ENCODE assay signal across 33 cellular contexts in genomic region chr15:68541743-68542142, GRCh38. TPM values are rescaled to one million over a fixed set of nuclear protein-coding genes. Genes with fewer than 3 reads are reported as not detected.
"Had no signal": no experiment of that assay in that cellular context is flagged by ENCODE, and none has a peak within 500 bp of the region (broad histone marks: within the 10 kb centered on the region; RNA-seq: fewer than 3 reads in every experiment).

No MANE protein-coding gene starts in this region.

- H3K36me3 Mint-ChIP-seq: brain had no signal

- H3K36me3 ChIP-seq: adrenal gland, MG63, Peyer's patch had no signal

- DNase-seq: activated B cell treated with CpG ODN at 0.5 μM for 24 hours; activated CD4-positive, alpha-beta T cell treated with anti-CD3 and anti-CD28 coated beads, Interleukin-2, amount 10 ng/mL, durations not matched to agents 7 days and 5 days; activated CD4-positive, alpha-beta T cell treated with anti-CD3 and anti-CD28 coated beads, Interleukin-2, amount 50 U/mL, for 48 hours; activated CD8-positive, alpha-beta T cell treated with anti-CD3 and anti-CD28 coated beads, Interleukin-2, amount 10 ng/mL, durations not matched to agents 7 days and 5 days; activated gamma-delta T cell treated with Interleukin-2 at 50 U/mL for 16 hours; activated naive CD4-positive, alpha-beta T cell treated with anti-CD3 and anti-CD28 coated beads for 36 hours; activated T-cell treated with anti-CD3 and anti-CD28 coated beads, Interleukin-2, amount 50 U/mL, for 24 hours; adrenal gland; central memory CD4-positive, alpha-beta T cell; Kasumi-1; KG1; MG63; NCI-H1048; NCI-H1105 treated with DMSO at 0.1 percent for 48 hours; NCI-H1436; NCI-H1694 treated with DMSO at 0.1 percent for 48 hours; NCI-H2029; NCI-H345; NCI-H524 treated with DMSO at 0.1 percent for 48 hours; NCI-H748 treated with DMSO at 0.1 percent for 48 hours; NK-92 treated with Interleukin-12 subunit alpha and Interleukin-12 subunit beta, amount 100 ng/mL, for 24 hours; PC-3; Peyer's patch; RPMI8226; SIG-M5; T-helper 1 cell; T-helper 2 cell; T-helper 9 cell had no signal

- H3K4me3 Mint-ChIP-seq: activated B cell treated with CpG ODN at 0.5 μM for 24 hours; activated CD4-positive, alpha-beta T cell treated with anti-CD3 and anti-CD28 coated beads, Interleukin-2, amount 10 ng/mL, durations not matched to agents 7 days and 5 days; activated CD8-positive, alpha-beta T cell treated with anti-CD3 and anti-CD28 coated beads, Interleukin-2, amount 10 ng/mL, durations not matched to agents 7 days and 5 days; activated naive CD4-positive, alpha-beta T cell treated with anti-CD3 and anti-CD28 coated beads for 36 hours; activated T-cell treated with anti-CD3 and anti-CD28 coated beads, Interleukin-2, amount 50 U/mL, for 24 hours; brain had no signal

- H3K4me1 ChIP-seq: Peyer's patch had no signal

- H3K27ac ChIP-seq: Peyer's patch, VCaP had no signal

- ATAC-seq: activated CD8-positive, alpha-beta T cell treated with anti-CD3 and anti-CD28 coated beads, Interleukin-2, amount 10 ng/mL, durations not matched to agents 7 days and 5 days; activated naive CD4-positive, alpha-beta T cell treated with anti-CD3 and anti-CD28 coated beads, Interleukin-2, amount 50 U/mL, for 72 hours; PC-3 had no signal

- H3K4me3 ChIP-seq: adrenal gland, MG63, Peyer's patch had no signal

- H3K27ac Mint-ChIP-seq: activated B cell treated with CpG ODN at 0.5 μM for 24 hours; activated CD4-positive, alpha-beta T cell treated with anti-CD3 and anti-CD28 coated beads, Interleukin-2, amount 10 ng/mL, durations not matched to agents 7 days and 5 days; activated CD8-positive, alpha-beta T cell treated with anti-CD3 and anti-CD28 coated beads, Interleukin-2, amount 10 ng/mL, durations not matched to agents 7 days and 5 days; activated naive CD4-positive, alpha-beta T cell treated with anti-CD3 and anti-CD28 coated beads for 36 hours; activated naive CD4-positive, alpha-beta T cell treated with anti-CD3 and anti-CD28 coated beads, Interleukin-2, amount 50 U/mL, for 72 hours; activated T-cell treated with anti-CD3 and anti-CD28 coated beads, Interleukin-2, amount 50 U/mL, for 24 hours; brain had no signal

- H3K4me1 Mint-ChIP-seq: activated B cell treated with CpG ODN at 0.5 μM for 24 hours; activated CD4-positive, alpha-beta T cell treated with anti-CD3 and anti-CD28 coated beads, Interleukin-2, amount 10 ng/mL, durations not matched to agents 7 days and 5 days had no signal

- H3K9me3 ChIP-seq: adrenal gland, Peyer's patch had no signal

- H3K27me3 ChIP-seq: adrenal gland, MG63, Peyer's patch had no signal

- FAIRE-seq: bronchial epithelial cell had no signal

- H3K9me3 Mint-ChIP-seq: activated B cell treated with CpG ODN at 0.5 μM for 24 hours; activated naive CD4-positive, alpha-beta T cell treated with anti-CD3 and anti-CD28 coated beads, Interleukin-2, amount 50 U/mL, for 72 hours had no signal

RNA-seq across cellular contexts. Expression of gene CORO2B, which starts 37.0 kb away (rescaled TPM):
- total RNA-seq: activated CD4-positive, alpha-beta T cell treated with anti-CD3 and anti-CD28 coated beads, Interleukin-2, amount 10 ng/mL, durations not matched to agents 7 days and 5 days; activated CD8-positive, alpha-beta T cell treated with anti-CD3 and anti-CD28 coated beads, Interleukin-2, amount 10 ng/mL, durations not matched to agents 7 days and 5 days; activated naive CD4-positive, alpha-beta T cell treated with anti-CD3 and anti-CD28 coated beads for 36 hours; NCI-H460 had no signal
